ENCODE assay signal across 2 cellular contexts in genomic region chr6:30144821-30145220, GRCh38.
TF ChIP-seq lines count a peak whose summit lies in the region.

No MANE protein-coding gene starts in this region.

TF ChIP-seq in GM23338, 12 proteins besides CTCF, POLR2A, EP300 and RAD21:
- TF ChIP-seq JUNB (IDR thresholded peaks at IDR 0.05; ENCODE audit: unreplicated experiment) = no peak
- TF ChIP-seq ZNF462 (CRISPR knock-in tag; IDR thresholded peaks at IDR 0.05) = no peak
- no peak for TF ChIP-seq EZH2phosphoT487 (IDR thresholded peaks at IDR 0.05; ENCODE audit: unreplicated experiment)
- no peak for TF ChIP-seq EZH2 (IDR thresholded peaks at IDR 0.05; ENCODE audit: low read depth, unreplicated experiment)
- TF ChIP-seq ZNF331 (CRISPR knock-in tag; IDR thresholded peaks at IDR 0.05; ENCODE audit: low read depth) = no peak
- TF ChIP-seq CREB1 (CRISPR knock-in tag; IDR thresholded peaks at IDR 0.05; ENCODE audit: low read depth) = no peak
- TF ChIP-seq REST (IDR thresholded peaks at IDR 0.05; ENCODE audit: unreplicated experiment) = no peak
- TF ChIP-seq STAT1 (IDR thresholded peaks at IDR 0.05; ENCODE audit: unreplicated experiment) = no peak
- TF ChIP-seq ETS1 (IDR thresholded peaks at IDR 0.05) = no peak
- TF ChIP-seq NANOG (IDR thresholded peaks at IDR 0.05; ENCODE audit: borderline replicate concordance) = no peak
TF ChIP-seq in GM23338: peak in this region for 0.

TF ChIP-seq in H1, 55 proteins besides CTCF, POLR2A, EP300 and RAD21:
- TF ChIP-seq KDM4A (IDR thresholded peaks at IDR 0.05; ENCODE audit: low read depth, low read length, severe bottlenecking) (no peak), TAF1 (IDR thresholded peaks at IDR 0.05; ENCODE audit: low read depth, low read length) (no peak), FOSL1 (IDR thresholded peaks at IDR 0.05; ENCODE audit: insufficient read depth, low read depth, low read length) (no peak), SP2 (IDR thresholded peaks at IDR 0.05; ENCODE audit: low read length) (no peak), CEBPB (IDR thresholded peaks at IDR 0.05; ENCODE audit: low read depth, low read length) (no peak), SIX5 (IDR thresholded peaks at IDR 0.05; ENCODE audit: low read depth, low read length) (no peak), NRF1 (IDR thresholded peaks at IDR 0.05; ENCODE audit: low read depth, low read length) (no peak)
